Comparison of ENCODE assay signal across 8 cellular contexts in the genomic region with DNA sequence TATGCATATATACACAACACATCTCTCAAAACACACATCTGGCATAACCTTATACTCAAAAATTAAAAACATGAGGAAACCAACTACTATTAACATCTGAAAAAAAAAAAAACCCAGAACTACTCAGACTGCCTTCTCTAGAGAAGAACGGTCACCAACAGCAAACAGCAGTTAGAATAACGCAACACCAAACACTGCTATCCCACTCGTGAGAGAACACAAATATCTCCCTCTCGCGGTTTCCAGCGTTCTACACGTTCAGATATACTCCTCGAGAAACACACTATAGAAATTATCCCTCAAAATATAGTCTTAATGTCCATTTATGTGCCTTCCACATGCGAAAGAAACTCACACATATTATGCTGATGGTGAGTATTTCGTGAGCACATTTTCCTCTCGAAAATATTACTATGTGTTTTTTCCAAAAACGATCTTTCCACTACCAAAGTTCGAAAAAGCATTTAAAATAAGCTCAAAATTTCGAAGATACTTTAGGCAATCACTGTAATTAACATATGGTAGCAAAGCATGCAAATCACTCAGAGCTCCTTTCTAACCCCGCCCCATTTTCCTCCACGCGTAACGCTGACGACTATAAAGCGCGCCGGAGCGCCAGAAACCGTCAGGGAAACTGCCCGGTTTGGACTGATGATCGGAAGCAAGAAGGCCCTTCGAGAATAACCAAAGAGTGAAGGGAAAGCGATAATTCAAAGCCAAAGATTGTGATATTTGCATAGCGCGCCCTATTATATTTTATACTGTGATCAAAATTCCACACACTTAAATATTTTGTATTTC.
DNase-seq lines count a peak whose midpoint lies in the region; ATAC-seq and TF ChIP-seq lines count a peak whose summit lies in the region.

No MANE protein-coding gene starts in this region.

- ATAC-seq in GM18873 (IDR thresholded peaks at IDR 0.05; ENCODE audit: low FRiP score, unreplicated experiment) (peak; percentile 75), HG03108 (IDR thresholded peaks at IDR 0.05; ENCODE audit: unreplicated experiment) (peak; percentile 80)

- H3K4me3 ChIP-seq in ACC112 (ENCODE audit: low read depth, low read length), result peak overlapping the region; percentile 72
- H3K4me3 ChIP-seq in WI38 (ENCODE audit: low read depth, low read length), result peak overlapping the region; percentile 38
- H3K4me3 ChIP-seq in smooth muscle cell, result peak overlapping the region; percentile 43

- no peaks in the 10 kb centered on the region for H3K9me3 ChIP-seq in smooth muscle cell (replicated peaks; ENCODE audit: low read depth)

- peak overlapping the region; percentile 47 for H2AFZ ChIP-seq in ACC112 (ENCODE audit: low read length, unreplicated experiment)
- peak overlapping the region; percentile 62 for H2AFZ ChIP-seq in smooth muscle cell (ENCODE audit: low read depth)

- WGBS in smooth muscle cell (ENCODE audit: low lambda C conversion rate), result 2% methylated on average over 30 of the region's 30 CpGs

- peak overlapping the region; percentile 87 for H3K4me2 ChIP-seq in smooth muscle cell

- H3F3A ChIP-seq in smooth muscle cell (ENCODE audit: low read depth), result peaks cover 14% of the 10 kb centered on the region

- H3K4me1 ChIP-seq in ACC112 (ENCODE audit: control insufficient read depth, insufficient read depth, low read length, unreplicated experiment) (peaks cover 11% of the 10 kb centered on the region), smooth muscle cell (ENCODE audit: low read depth) (peaks cover 5% of the 10 kb centered on the region)

- H4K20me1 ChIP-seq in smooth muscle cell (ENCODE audit: low read depth), result no peaks in the 10 kb centered on the region

- H3K79me2 ChIP-seq in ACC112 (ENCODE audit: control insufficient read depth, insufficient read depth, low read length, unreplicated experiment) (no peaks in the 10 kb centered on the region), smooth muscle cell (ENCODE audit: low read depth) (no peaks in the 10 kb centered on the region)

- H3K9ac ChIP-seq in smooth muscle cell (ENCODE audit: low read depth), result peak overlapping the region; percentile 94

- H3K27ac ChIP-seq in ACC112 (ENCODE audit: low read depth, low read length) (peak overlapping the region; percentile 94), caudate nucleus (ENCODE audit: low read depth, low read length) (peak overlapping the region; percentile 98), smooth muscle cell (ENCODE audit: low read depth) (peak overlapping the region; percentile 93)

- no peak for TF ChIP-seq CTCF in WI38 (IDR thresholded peaks at IDR 0.05; ENCODE audit: low read depth, low read length)
- no peak for TF ChIP-seq CTCF in smooth muscle cell (IDR thresholded peaks at IDR 0.05; ENCODE audit: borderline replicate concordance, insufficient read depth, poor library complexity, severe bottlenecking)

- H3K36me3 ChIP-seq in ACC112 (ENCODE audit: insufficient read depth, low read length) (no peaks in the 10 kb centered on the region), smooth muscle cell (ENCODE audit: low read depth) (no peaks in the 10 kb centered on the region)

- H3K27me3 ChIP-seq in ACC112 (ENCODE audit: insufficient read depth, low read length), result no peaks in the 10 kb centered on the region
- H3K27me3 ChIP-seq in smooth muscle cell (ENCODE audit: low read depth), result no peaks in the 10 kb centered on the region

- DNase-seq in NCI-H2227 (lab: John Stamatoyannopoulos, UW; ENCODE audit: unreplicated experiment) (peak; percentile 98), caudate nucleus (lab: John Stamatoyannopoulos, UW) (peak; percentile 13 to 95 (median 85)), inferior parietal cortex (ENCODE audit: extremely low spot score) (peak; percentile 98), smooth muscle cell (lab: John Stamatoyannopoulos, UW; ENCODE audit: unreplicated experiment) (peak; percentile 61)

Comparison
In these comparisons a context has a peak if more than half of its experiments do, and no peak if none do; other contexts are left out.
1. Peak in every context shown above with its lines: DNase-seq, ATAC-seq, H3K4me3 ChIP-seq and H3K27ac ChIP-seq.